ENCODE assay signal across 9 cellular contexts in genomic region chr1:201309420-201309819, GRCh38. TPM values are rescaled to one million over a fixed set of nuclear protein-coding genes. Genes with fewer than 3 reads are reported as not detected.
DNase-seq lines count a peak whose midpoint lies in the region; ATAC-seq and TF ChIP-seq lines count a peak whose summit lies in the region.
"Had no signal": no experiment of that assay in that cellular context is flagged by ENCODE, and none has a peak within 500 bp of the region (broad histone marks: within the 10 kb centered on the region; RNA-seq: fewer than 3 reads in every experiment).

No MANE protein-coding gene starts in this region.

- H3K4me3 ChIP-seq in RWPE2 (ENCODE audit: severe bottlenecking) = no peak overlapping the region

- peaks cover 4% of the 10 kb centered on the region for H3K9me3 Mint-ChIP-seq in glutamatergic neuron (ENCODE audit: unreplicated experiment)

- peak; percentile 11 for ATAC-seq in RWPE2 (ENCODE audit: low read depth)
- ATAC-seq in GM21737 (IDR thresholded peaks at IDR 0.05; ENCODE audit: unreplicated experiment) = no peak

- H3K9me3 ChIP-seq in RWPE2 (ENCODE audit: severe bottlenecking) = no peaks in the 10 kb centered on the region

- peaks cover 7% of the 10 kb centered on the region for H3K27me3 Mint-ChIP-seq in glutamatergic neuron (ENCODE audit: unreplicated experiment)

- H3K4me1 Mint-ChIP-seq in glutamatergic neuron (ENCODE audit: low read depth, unreplicated experiment) = peaks cover 25% of the 10 kb centered on the region

- DNase-seq in EH (ENCODE audit: low read depth) = peak; percentile 78
- peak; percentile 91 for DNase-seq in M059J (ENCODE audit: low read depth)
- DNase-seq in RWPE2 (ENCODE audit: low spot score) = peak; percentile 86
- DNase-seq in glutamatergic neuron = peak; percentile 70
- DNase-seq in pulmonary artery endothelial cell (ENCODE audit: low read depth, low spot score) = peak; percentile 19
- DNase-seq in NK-92 treated with Interleukin-12 subunit alpha and Interleukin-12 subunit beta, amount 100 ng/mL, for 24 hours (lab: John Stamatoyannopoulos, UW) = no peak
- DNase-seq in activated gamma-delta T cell treated with Interleukin-2 at 50 U/mL for 16 hours = no peak

- no peaks in the 10 kb centered on the region for H3K27me3 ChIP-seq in RWPE2 (ENCODE audit: insufficient read depth, poor library complexity, severe bottlenecking)

- H3K27ac Mint-ChIP-seq in glutamatergic neuron (ENCODE audit: unreplicated experiment) = no peak overlapping the region

- H3K4me3 Mint-ChIP-seq in glutamatergic neuron (ENCODE audit: unreplicated experiment) = peak overlapping the region; percentile 25

- H3K27ac ChIP-seq in RWPE2 (ENCODE audit: poor library complexity, severe bottlenecking) = peak overlapping the region; percentile 92
- H3K27ac ChIP-seq: KMS-11 had no signal

- H3K36me3 ChIP-seq in RWPE2 (ENCODE audit: low read depth) = peaks cover 31% of the 10 kb centered on the region

- TF ChIP-seq CTCF in RWPE2 (IDR thresholded peaks at IDR 0.05; ENCODE audit: poor library complexity, severe bottlenecking) (peak; percentile 56), glutamatergic neuron (IDR thresholded peaks at IDR 0.05; ENCODE audit: partially characterized antibody, unreplicated experiment) (no peak)

- H3K36me3 Mint-ChIP-seq in glutamatergic neuron (ENCODE audit: unreplicated experiment) = no peaks in the 10 kb centered on the region

- H3K4me1 ChIP-seq in RWPE2 (ENCODE audit: insufficient read depth, poor library complexity, severe bottlenecking) = peaks cover 64% of the 10 kb centered on the region

RNA-seq across cellular contexts. Expression of gene PKP1, which starts 26.1 kb away (rescaled TPM):
- total RNA-seq in M059J (2014; rRNA removed; shearing (Covaris generic)) = 0.15 TPM in 1 of 2 replicates, not detected in the other
- total RNA-seq in glutamatergic neuron (ENCODE audit: unreplicated experiment) (not detected), pulmonary artery endothelial cell (under 0.01 and 0.04 TPM in 2 replicates)

Comparison
In these comparisons a context has a peak if more than half of its experiments do, and no peak if none do; other contexts are left out.
1. DNase-seq: peak in EH (single experiment), M059J (single experiment), RWPE2 (single experiment), glutamatergic neuron (single experiment) and pulmonary artery endothelial cell (single experiment); none in NK-92 treated with Interleukin-12 subunit alpha and Interleukin-12 subunit beta, amount 100 ng/mL, for 24 hours (single experiment) and activated gamma-delta T cell treated with Interleukin-2 at 50 U/mL for 16 hours (single experiment).